ENCODE assay signal across 8 cellular contexts in the genomic region with DNA sequence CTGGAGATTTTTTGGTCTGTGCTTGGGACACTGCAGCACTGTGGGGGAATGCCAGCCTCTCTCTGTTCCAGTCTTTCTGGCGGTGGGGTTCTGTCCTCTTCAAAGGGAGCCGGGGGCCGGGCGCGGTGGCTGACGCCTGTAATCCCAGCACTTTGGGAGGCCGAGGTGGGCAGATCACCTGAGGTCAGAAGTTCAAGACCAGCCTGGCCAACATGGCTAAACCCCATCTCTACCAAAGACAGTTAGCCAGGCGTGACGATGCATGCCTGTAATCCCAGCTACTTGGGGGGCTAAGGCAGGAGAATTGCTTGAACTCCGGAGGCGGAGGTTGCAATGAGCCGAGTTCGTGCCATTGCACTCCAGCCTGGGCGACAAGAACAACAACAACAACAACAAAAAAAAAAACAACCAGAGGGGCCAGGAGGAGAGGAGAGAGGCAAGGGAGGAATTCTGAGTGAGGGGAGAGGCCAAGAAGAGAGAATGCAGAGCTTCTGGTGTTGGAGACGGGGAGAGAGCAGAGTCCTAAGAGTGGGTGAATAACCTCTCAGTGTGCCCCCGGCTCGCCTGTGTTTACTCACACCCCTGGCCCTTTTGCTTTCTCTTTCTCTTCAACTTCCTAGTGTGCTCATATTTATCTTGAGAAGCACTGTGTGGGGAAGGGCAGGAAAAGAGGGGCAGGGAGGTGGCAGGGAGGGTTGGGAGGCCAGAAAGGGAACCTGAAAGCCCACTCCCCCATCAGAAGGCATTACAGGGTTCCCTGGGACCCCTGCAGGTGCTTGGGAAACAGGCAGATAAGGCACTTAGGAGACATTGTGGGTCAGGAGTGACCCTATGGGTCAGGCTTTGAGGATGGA. TPM values are rescaled to one million over a fixed set of nuclear protein-coding genes. Genes with fewer than 3 reads are reported as not detected.
DNase-seq lines count a peak whose midpoint lies in the region; ATAC-seq and TF ChIP-seq lines count a peak whose summit lies in the region.

No MANE protein-coding gene starts in this region.

- peaks cover 10% of the 10 kb centered on the region for H3K36me3 Mint-ChIP-seq in activated T-cell treated with anti-CD3 and anti-CD28 coated beads, Interleukin-2, amount 50 U/mL, for 4 hours (ENCODE audit: insufficient read depth)
- H3K36me3 Mint-ChIP-seq in type B pancreatic cell, result peaks cover 17% of the 10 kb centered on the region

- peak; percentile 79 for DNase-seq in activated effector memory CD4-positive, alpha-beta T cell treated with anti-CD3 and anti-CD28 coated beads, Interleukin-2, amount 50 U/mL, for 16 hours
- DNase-seq in activated effector memory CD4-positive, alpha-beta T cell treated with Interleukin-2 at 50 U/mL for 16 hours, result no peak
- peak; percentile 39 for DNase-seq in activated T-cell treated with anti-CD3 and anti-CD28 coated beads, Interleukin-2, amount 50 U/mL, for 4 hours
- DNase-seq in type B pancreatic cell (ENCODE audit: extremely low spot score, unreplicated experiment) (no peak), glomerular visceral epithelial cell (ENCODE audit: extremely low spot score) (no peak), GF-D8 (lab: John Stamatoyannopoulos, UW) (no peak)

- peak overlapping the region; percentile 100 for H3K27ac Mint-ChIP-seq in type B pancreatic cell

- H3K27me3 Mint-ChIP-seq in activated T-cell treated with anti-CD3 and anti-CD28 coated beads, Interleukin-2, amount 50 U/mL, for 4 hours (ENCODE audit: low read depth), result no peaks in the 10 kb centered on the region
- peaks cover 4% of the 10 kb centered on the region for H3K27me3 Mint-ChIP-seq in type B pancreatic cell

- H3K27ac ChIP-seq in layer of hippocampus (ENCODE audit: low read depth, low read length), result peak overlapping the region; percentile 65

- H3K9me3 Mint-ChIP-seq in activated T-cell treated with anti-CD3 and anti-CD28 coated beads, Interleukin-2, amount 50 U/mL, for 4 hours, result no peaks in the 10 kb centered on the region
- H3K9me3 Mint-ChIP-seq in type B pancreatic cell, result no peaks in the 10 kb centered on the region

- H3K27me3 ChIP-seq in layer of hippocampus (ENCODE audit: control insufficient read depth, insufficient read depth, low read length), result no peaks in the 10 kb centered on the region

- peaks cover 42% of the 10 kb centered on the region for H3K4me1 Mint-ChIP-seq in activated T-cell treated with anti-CD3 and anti-CD28 coated beads, Interleukin-2, amount 50 U/mL, for 4 hours (ENCODE audit: low read depth)
- peaks cover 38% of the 10 kb centered on the region for H3K4me1 Mint-ChIP-seq in type B pancreatic cell (ENCODE audit: unreplicated experiment)

- H3K4me3 Mint-ChIP-seq in activated T-cell treated with anti-CD3 and anti-CD28 coated beads, Interleukin-2, amount 50 U/mL, for 4 hours, result peak overlapping the region; percentile 97
- H3K4me3 Mint-ChIP-seq in type B pancreatic cell, result peak overlapping the region; percentile 97

- no peak for TF ChIP-seq CTCF in type B pancreatic cell (conservative IDR thresholded peaks at IDR 0.05)

- peak; percentile 19 for ATAC-seq in activated T-cell treated with anti-CD3 and anti-CD28 coated beads, Interleukin-2, amount 50 U/mL, for 4 hours
- no peak for ATAC-seq in SK-N-SH treated with all-trans-retinoic acid at 6 μM for 48 hours

TF ChIP-seq in SK-N-SH treated with all-trans-retinoic acid at 6 μM for 48 hours, 23 proteins besides CTCF, POLR2A, EP300 and RAD21:
- no peak for TF ChIP-seq RARB (CRISPR knock-in tag; IDR thresholded peaks at IDR 0.05)
- no peak for TF ChIP-seq ZNF70 (CRISPR knock-in tag; IDR thresholded peaks at IDR 0.05)
- TF ChIP-seq TOX (CRISPR knock-in tag; IDR thresholded peaks at IDR 0.05; ENCODE audit: borderline replicate concordance), result no peak
- TF ChIP-seq, protein P1, sequence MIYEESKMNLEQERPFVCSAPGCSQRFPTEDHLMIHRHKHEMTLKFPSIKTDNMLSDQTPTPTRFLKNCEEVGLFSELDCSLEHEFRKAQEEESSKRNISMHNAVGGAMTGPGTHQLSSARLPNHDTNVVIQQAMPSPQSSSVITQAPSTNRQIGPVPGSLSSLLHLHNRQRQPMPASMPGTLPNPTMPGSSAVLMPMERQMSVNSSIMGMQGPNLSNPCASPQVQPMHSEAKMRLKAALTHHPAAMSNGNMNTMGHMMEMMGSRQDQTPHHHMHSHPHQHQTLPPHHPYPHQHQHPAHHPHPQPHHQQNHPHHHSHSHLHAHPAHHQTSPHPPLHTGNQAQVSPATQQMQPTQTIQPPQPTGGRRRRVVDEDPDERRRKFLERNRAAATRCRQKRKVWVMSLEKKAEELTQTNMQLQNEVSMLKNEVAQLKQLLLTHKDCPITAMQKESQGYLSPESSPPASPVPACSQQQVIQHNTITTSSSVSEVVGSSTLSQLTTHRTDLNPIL (CRISPR knock-in tag; IDR thresholded peaks at IDR 0.05; ENCODE audit: low read depth), result no peak
- no peak for TF ChIP-seq BACH2 (CRISPR knock-in tag; IDR thresholded peaks at IDR 0.05; ENCODE audit: borderline replicate concordance)
- TF ChIP-seq, protein P2, sequence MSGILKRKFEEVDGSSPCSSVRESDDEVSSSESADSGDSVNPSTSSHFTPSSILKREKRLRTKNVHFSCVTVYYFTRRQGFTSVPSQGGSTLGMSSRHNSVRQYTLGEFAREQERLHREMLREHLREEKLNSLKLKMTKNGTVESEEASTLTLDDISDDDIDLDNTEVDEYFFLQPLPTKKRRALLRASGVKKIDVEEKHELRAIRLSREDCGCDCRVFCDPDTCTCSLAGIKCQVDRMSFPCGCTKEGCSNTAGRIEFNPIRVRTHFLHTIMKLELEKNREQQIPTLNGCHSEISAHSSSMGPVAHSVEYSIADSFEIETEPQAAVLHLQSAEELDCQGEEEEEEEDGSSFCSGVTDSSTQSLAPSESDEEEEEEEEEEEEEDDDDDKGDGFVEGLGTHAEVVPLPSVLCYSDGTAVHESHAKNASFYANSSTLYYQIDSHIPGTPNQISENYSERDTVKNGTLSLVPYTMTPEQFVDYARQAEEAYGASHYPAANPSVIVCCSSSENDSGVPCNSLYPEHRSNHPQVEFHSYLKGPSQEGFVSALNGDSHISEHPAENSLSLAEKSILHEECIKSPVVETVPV (CRISPR knock-in tag; IDR thresholded peaks at IDR 0.05), result no peak
- no peak for TF ChIP-seq ARNTL (CRISPR knock-in tag; IDR thresholded peaks at IDR 0.05; ENCODE audit: borderline replicate concordance, low read depth)
- TF ChIP-seq GLIS3 (CRISPR knock-in tag; IDR thresholded peaks at IDR 0.05), result no peak
- TF ChIP-seq SNAI2 (CRISPR knock-in tag; IDR thresholded peaks at IDR 0.05), result no peak

RNA-seq across cellular contexts. Expression of a gene that starts 3.2 kb away (rescaled TPM):
- 100 to 1,000 TPM; 761 to 865 (median 792) TPM for total RNA-seq in activated T-cell treated with anti-CD3 and anti-CD28 coated beads, Interleukin-2, amount 50 U/mL, for 4 hours
- 450 and 545 TPM in 2 replicates for total RNA-seq in type B pancreatic cell (ENCODE audit: low replicate concordance)

RNA-seq across cellular contexts. Expression of a gene that starts 16.4 kb away (rescaled TPM):
- total RNA-seq in activated T-cell treated with anti-CD3 and anti-CD28 coated beads, Interleukin-2, amount 50 U/mL, for 4 hours, result 10 to 100 TPM in 1 of 3 donors, 1 to 10 TPM in 2; 5.5 to 10.1 (median 8.1) TPM
- 6.9 and 11.7 TPM in 2 replicates for total RNA-seq in type B pancreatic cell (ENCODE audit: low replicate concordance)

RNA-seq across cellular contexts. Expression of a gene that starts 29.2 kb away (rescaled TPM):
- total RNA-seq in activated T-cell treated with anti-CD3 and anti-CD28 coated beads, Interleukin-2, amount 50 U/mL, for 4 hours, result 10 to 100 TPM; 27.4 to 37.4 (median 32.0) TPM
- total RNA-seq in type B pancreatic cell (ENCODE audit: low replicate concordance), result 65.0 and 70.6 TPM in 2 replicates

RNA-seq across cellular contexts. Expression of a gene that starts 38.1 kb away (rescaled TPM):
- 10 to 100 TPM; 41.7 to 44.9 (median 43.3) TPM for total RNA-seq in activated T-cell treated with anti-CD3 and anti-CD28 coated beads, Interleukin-2, amount 50 U/mL, for 4 hours
- total RNA-seq in type B pancreatic cell (ENCODE audit: low replicate concordance), result 25.6 and 53.5 TPM in 2 replicates

Comparison
In these comparisons a context has a peak if more than half of its experiments do, and no peak if none do; other contexts are left out.
1. DNase-seq: peak in activated effector memory CD4-positive, alpha-beta T cell treated with anti-CD3 and anti-CD28 coated beads, Interleukin-2, amount 50 U/mL, for 16 hours (single experiment) and activated T-cell treated with anti-CD3 and anti-CD28 coated beads, Interleukin-2, amount 50 U/mL, for 4 hours (single experiment); none in activated effector memory CD4-positive, alpha-beta T cell treated with Interleukin-2 at 50 U/mL for 16 hours (single experiment), type B pancreatic cell (single experiment), glomerular visceral epithelial cell (single experiment) and GF-D8 (single experiment).